ENCODE assay signal across 1 cellular context in genomic region chr5:112860929-112861637, GRCh38.
TF ChIP-seq lines count a peak whose summit lies in the region.

TSS of gene SRP19 (plus strand) at chr5:112861287. CDS start at chr5:112861377, 90 bp downstream.

TF ChIP-seq in K562, 482 proteins besides CTCF, POLR2A, EP300 and RAD21 (continued from another document and continues in another):
- TF ChIP-seq, protein P1, sequence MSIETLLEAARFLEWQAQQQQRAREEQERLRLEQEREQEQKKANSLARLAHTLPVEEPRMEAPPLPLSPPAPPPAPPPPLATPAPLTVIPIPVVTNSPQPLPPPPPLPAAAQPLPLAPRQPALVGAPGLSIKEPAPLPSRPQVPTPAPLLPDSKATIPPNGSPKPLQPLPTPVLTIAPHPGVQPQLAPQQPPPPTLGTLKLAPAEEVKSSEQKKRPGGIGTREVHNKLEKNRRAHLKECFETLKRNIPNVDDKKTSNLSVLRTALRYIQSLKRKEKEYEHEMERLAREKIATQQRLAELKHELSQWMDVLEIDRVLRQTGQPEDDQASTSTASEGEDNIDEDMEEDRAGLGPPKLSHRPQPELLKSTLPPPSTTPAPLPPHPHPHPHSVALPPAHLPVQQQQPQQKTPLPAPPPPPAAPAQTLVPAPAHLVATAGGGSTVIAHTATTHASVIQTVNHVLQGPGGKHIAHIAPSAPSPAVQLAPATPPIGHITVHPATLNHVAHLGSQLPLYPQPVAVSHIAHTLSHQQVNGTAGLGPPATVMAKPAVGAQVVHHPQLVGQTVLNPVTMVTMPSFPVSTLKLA (conservative IDR thresholded peaks at IDR 0.05): peak; percentile 58 to 77
- TF ChIP-seq DMBX1 (CRISPR knock-in tag; IDR thresholded peaks at IDR 0.05; ENCODE audit: borderline replicate concordance) (peak; percentile 65; the same call in 1 of the 2 replicates), ATF6 (CRISPR knock-in tag; IDR thresholded peaks at IDR 0.05) (peak; percentile 99), PTRF (tag; IDR thresholded peaks at IDR 0.05) (peak; percentile 15; the same call in 1 of the 2 replicates), ZNF583 (CRISPR knock-in tag; IDR thresholded peaks at IDR 0.05) (0 out of 2 replicates have a peak, but pooled peaks have one; percentile 15), PHB2 (IDR thresholded peaks at IDR 0.05; ENCODE audit: low read depth) (no peak), PHTF2 (CRISPR knock-in tag; IDR thresholded peaks at IDR 0.05) (no peak), CAMTA2 (CRISPR knock-in tag; conservative IDR thresholded peaks at IDR 0.05) (no peak), ZNF436 (CRISPR knock-in tag; IDR thresholded peaks at IDR 0.05) (no peak), FOSL1 (tag; conservative IDR thresholded peaks at IDR 0.05) (no peak; the same call in 1 of the 2 replicates), MEF2A (IDR thresholded peaks at IDR 0.05; ENCODE audit: control insufficient read depth, low read depth, low read length) (no peak), BRCA1 (IDR thresholded peaks at IDR 0.05) (no peak), BRCA1 (CRISPR knock-in tag; IDR thresholded peaks at IDR 0.05) (peak; percentile 75; the same call in 1 of the 2 replicates), SMARCB1 (IDR thresholded peaks at IDR 0.05; ENCODE audit: insufficient read length, low read depth) (no peak), KAT8 (IDR thresholded peaks at IDR 0.05; ENCODE audit: low read depth) (no peak), PRPF4 (IDR thresholded peaks at IDR 0.05; ENCODE audit: insufficient read depth, low read depth, low read length, poor library complexity, severe bottlenecking) (no peak), GATAD2A (IDR thresholded peaks at IDR 0.05) (no peak), ZNF407 (IDR thresholded peaks at IDR 0.05; ENCODE audit: low read depth) (no peak), PRDM10 (IDR thresholded peaks at IDR 0.05; ENCODE audit: partially characterized antibody) (no peak), DPF2 (IDR thresholded peaks at IDR 0.05) (peak; percentile 39), CBFB (CRISPR knock-in tag; IDR thresholded peaks at IDR 0.05) (peak; percentile 83), ZNF766 (CRISPR knock-in tag; conservative IDR thresholded peaks at IDR 0.05) (peak; percentile 46; the same call in 1 of the 2 replicates), MECOM (CRISPR knock-in tag; IDR thresholded peaks at IDR 0.05) (no peak), DDX20 (tag; IDR thresholded peaks at IDR 0.05; ENCODE audit: low read depth) (no peak), FOXJ2 (tag; IDR thresholded peaks at IDR 0.05) (no peak), TRIM25 (IDR thresholded peaks at IDR 0.05; ENCODE audit: borderline replicate concordance) (no peak), RUNX1 (IDR thresholded peaks at IDR 0.05; ENCODE audit: low read depth) (no peak), ZNF282 (CRISPR knock-in tag; IDR thresholded peaks at IDR 0.05) (no peak), ZFPM2 (CRISPR knock-in tag; IDR thresholded peaks at IDR 0.05) (no peak), BCL6 (CRISPR knock-in tag; IDR thresholded peaks at IDR 0.05) (no peak), ZNF707 (CRISPR knock-in tag; conservative IDR thresholded peaks at IDR 0.05) (no peak), ZNF212 (CRISPR knock-in tag; IDR thresholded peaks at IDR 0.05) (no peak)
- TF ChIP-seq, protein P2, sequence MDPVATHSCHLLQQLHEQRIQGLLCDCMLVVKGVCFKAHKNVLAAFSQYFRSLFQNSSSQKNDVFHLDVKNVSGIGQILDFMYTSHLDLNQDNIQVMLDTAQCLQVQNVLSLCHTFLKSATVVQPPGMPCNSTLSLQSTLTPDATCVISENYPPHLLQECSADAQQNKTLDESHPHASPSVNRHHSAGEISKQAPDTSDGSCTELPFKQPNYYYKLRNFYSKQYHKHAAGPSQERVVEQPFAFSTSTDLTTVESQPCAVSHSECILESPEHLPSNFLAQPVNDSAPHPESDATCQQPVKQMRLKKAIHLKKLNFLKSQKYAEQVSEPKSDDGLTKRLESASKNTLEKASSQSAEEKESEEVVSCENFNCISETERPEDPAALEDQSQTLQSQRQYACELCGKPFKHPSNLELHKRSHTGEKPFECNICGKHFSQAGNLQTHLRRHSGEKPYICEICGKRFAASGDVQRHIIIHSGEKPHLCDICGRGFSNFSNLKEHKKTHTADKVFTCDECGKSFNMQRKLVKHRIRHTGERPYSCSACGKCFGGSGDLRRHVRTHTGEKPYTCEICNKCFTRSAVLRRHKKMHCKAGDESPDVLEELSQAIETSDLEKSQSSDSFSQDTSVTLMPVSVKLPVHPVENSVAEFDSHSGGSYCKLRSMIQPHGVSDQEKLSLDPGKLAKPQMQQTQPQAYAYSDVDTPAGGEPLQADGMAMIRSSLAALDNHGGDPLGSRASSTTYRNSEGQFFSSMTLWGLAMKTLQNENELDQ (CRISPR knock-in tag; IDR thresholded peaks at IDR 0.05; ENCODE audit: borderline replicate concordance): peak; percentile 97
- TF ChIP-seq, protein P3, sequence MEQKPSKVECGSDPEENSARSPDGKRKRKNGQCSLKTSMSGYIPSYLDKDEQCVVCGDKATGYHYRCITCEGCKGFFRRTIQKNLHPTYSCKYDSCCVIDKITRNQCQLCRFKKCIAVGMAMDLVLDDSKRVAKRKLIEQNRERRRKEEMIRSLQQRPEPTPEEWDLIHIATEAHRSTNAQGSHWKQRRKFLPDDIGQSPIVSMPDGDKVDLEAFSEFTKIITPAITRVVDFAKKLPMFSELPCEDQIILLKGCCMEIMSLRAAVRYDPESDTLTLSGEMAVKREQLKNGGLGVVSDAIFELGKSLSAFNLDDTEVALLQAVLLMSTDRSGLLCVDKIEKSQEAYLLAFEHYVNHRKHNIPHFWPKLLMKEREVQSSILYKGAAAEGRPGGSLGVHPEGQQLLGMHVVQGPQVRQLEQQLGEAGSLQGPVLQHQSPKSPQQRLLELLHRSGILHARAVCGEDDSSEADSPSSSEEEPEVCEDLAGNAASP (IDR thresholded peaks at IDR 0.05): no peak
- TF ChIP-seq, protein P4, sequence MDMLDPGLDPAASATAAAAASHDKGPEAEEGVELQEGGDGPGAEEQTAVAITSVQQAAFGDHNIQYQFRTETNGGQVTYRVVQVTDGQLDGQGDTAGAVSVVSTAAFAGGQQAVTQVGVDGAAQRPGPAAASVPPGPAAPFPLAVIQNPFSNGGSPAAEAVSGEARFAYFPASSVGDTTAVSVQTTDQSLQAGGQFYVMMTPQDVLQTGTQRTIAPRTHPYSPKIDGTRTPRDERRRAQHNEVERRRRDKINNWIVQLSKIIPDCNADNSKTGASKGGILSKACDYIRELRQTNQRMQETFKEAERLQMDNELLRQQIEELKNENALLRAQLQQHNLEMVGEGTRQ (CRISPR knock-in tag; IDR thresholded peaks at IDR 0.05): no peak
